Comparison of ENCODE assay signal across 17 cellular contexts in genomic region chr1:94970783-94971182, GRCh38. TPM values are rescaled to one million over a fixed set of nuclear protein-coding genes. Genes with fewer than 3 reads are reported as not detected.
DNase-seq lines count a peak whose midpoint lies in the region; ATAC-seq and TF ChIP-seq lines count a peak whose summit lies in the region.
"Had no signal": no experiment of that assay in that cellular context is flagged by ENCODE, and none has a peak within 500 bp of the region (broad histone marks: within the 10 kb centered on the region; RNA-seq: fewer than 3 reads in every experiment).

No MANE protein-coding gene starts in this region.

- H3K27me3 ChIP-seq in stomach: no peaks in the 10 kb centered on the region
- no peaks in the 10 kb centered on the region for H3K27me3 ChIP-seq in WERI-Rb-1 (ENCODE audit: insufficient read depth, low read depth, severe bottlenecking)
- H3K27me3 ChIP-seq: foreskin keratinocyte had no signal

- no peaks in the 10 kb centered on the region for H3K4me1 ChIP-seq in HEK293 (ENCODE audit: control insufficient read depth, insufficient read depth, low read length)
- peaks cover 0 to 25% (median 16%) of the 10 kb centered on the region in 4 donors for H3K4me1 ChIP-seq in stomach

- peak; percentile 42; the same call in 2 of the 3 replicates for ATAC-seq in SK-N-SH treated with all-trans-retinoic acid at 6 μM for 48 hours
- ATAC-seq: left ventricle myocardium superior; stimulated activated naive CD8-positive, alpha-beta T cell treated with anti-CD3 and anti-CD28 coated beads, Interleukin-15, amount 100 ng/mL, for 72 hours had no signal

- H3K36me3 ChIP-seq in HEK293 (ENCODE audit: control insufficient read depth in 2 of 2, insufficient read depth in 1 of 2, low read length in 2 of 2) (no peaks in the 10 kb centered on the region), stomach (no peaks in the 10 kb centered on the region), WERI-Rb-1 (no peaks in the 10 kb centered on the region)

- POLR2A ChIA-PET in HEK293 (lab: Yijun Ruan, JAX): no interaction called here

- no peak for TF ChIP-seq POLR2A in stomach (IDR thresholded peaks at IDR 0.05)

- H3K4me3 ChIP-seq in HEK293 (ENCODE audit: low read depth, low read length) (no peak overlapping the region), stomach (no peak overlapping the region), WERI-Rb-1 (ENCODE audit: low read depth, low read length) (no peak overlapping the region)
- H3K4me3 ChIP-seq: coronary artery had no signal

- intact Hi-C loops in stomach (cut with DNase I; ENCODE audit: low total_unique reads): no loop called here

- peak; percentile 51 for DNase-seq in iPS-NIHi11 (ENCODE audit: low spot score)
- no peak for DNase-seq in stomach
- DNase-seq in MV-4-11 (lab: John Stamatoyannopoulos, UW): no peak
- DNase-seq in stimulated activated CD4-positive, alpha-beta T cell treated with anti-CD3 and anti-CD28 coated beads, Interleukin-1b, Interleukin-23, amount 100 ng/mL, for 48 hours: no peak
- DNase-seq in WERI-Rb-1: no peak
- DNase-seq: activated naive CD8-positive, alpha-beta T cell treated with anti-CD3 and anti-CD28 coated beads, Interleukin-2, amount 10 ng/mL, durations not matched to agents 7 days and 5 days; Caco-2; left ventricle myocardium superior; NCI-H1092; NCI-H510A treated with DMSO at 0.1 percent for 48 hours; stimulated activated CD4-positive, alpha-beta T cell treated with anti-CD3 and anti-CD28 coated beads, Interleukin-4, amount 100 ng/mL, for 4 hours; stimulated activated naive CD8-positive, alpha-beta T cell treated with anti-CD3 and anti-CD28 coated beads, Interleukin-15, amount 100 ng/mL, for 72 hours had no signal

- no peaks in the 10 kb centered on the region for H3K9me3 ChIP-seq in HEK293 (ENCODE audit: control insufficient read depth, insufficient read depth, low read depth, low read length)
- no peaks in the 10 kb centered on the region for H3K9me3 ChIP-seq in stomach
- peaks cover 3% of the 10 kb centered on the region for H3K9me3 ChIP-seq in WERI-Rb-1 (ENCODE audit: severe bottlenecking)
- H3K9me3 ChIP-seq: Caco-2 had no signal

- CTCF ChIA-PET in HEK293 (lab: Yijun Ruan, JAX): no interaction called here

- no peak for TF ChIP-seq EP300 in stomach (IDR thresholded peaks at IDR 0.05)

- H3K27ac ChIP-seq in HEK293 (ENCODE audit: extremely low read depth, low read depth, low read length) (no peak overlapping the region), stomach (peak overlapping the region; percentile 38 to 70 (median 53)), WERI-Rb-1 (no peak overlapping the region)
- H3K27ac ChIP-seq: foreskin keratinocyte, RWPE1 had no signal

- TF ChIP-seq CTCF in HEK293 (tag by site-specific recombination; IDR thresholded peaks at IDR 0.05) (no peak), stomach (IDR thresholded peaks at IDR 0.05) (no peak), WERI-Rb-1 (IDR thresholded peaks at IDR 0.05; ENCODE audit: low read depth, low read length) (no peak)

- 78 to 91% (median 80%) methylated on average over 2 of the region's 2 CpGs for WGBS in stomach, 5 donors

TF ChIP-seq in HEK293, 187 proteins besides CTCF, POLR2A, EP300 and RAD21:
- TF ChIP-seq ZNF398 (tag by site-specific recombination; IDR thresholded peaks at IDR 0.05) (no peak), ZIC2 (tag by site-specific recombination; IDR thresholded peaks at IDR 0.05) (no peak), ZNF175 (tag by site-specific recombination; IDR thresholded peaks at IDR 0.05) (no peak), ZBTB20 (tag by site-specific recombination; IDR thresholded peaks at IDR 0.05) (0 out of 2 replicates have a peak, but pooled peaks have one; percentile 16), KLF7 (tag by site-specific recombination; IDR thresholded peaks at IDR 0.05; ENCODE audit: borderline replicate concordance) (no peak), MZF1 (tag by site-specific recombination; IDR thresholded peaks at IDR 0.05; ENCODE audit: borderline replicate concordance) (peak; percentile 79; the same call in 1 of the 2 replicates), ZSCAN4 (tag by site-specific recombination; IDR thresholded peaks at IDR 0.05) (no peak), ZNF10 (tag by site-specific recombination; IDR thresholded peaks at IDR 0.05) (no peak), ZNF843 (tag by site-specific recombination; IDR thresholded peaks at IDR 0.05) (no peak), FEZF1 (tag by site-specific recombination; IDR thresholded peaks at IDR 0.05) (no peak), ZNF335 (tag by site-specific recombination; conservative IDR thresholded peaks at IDR 0.05) (no peak)

TF ChIP-seq in SK-N-SH treated with all-trans-retinoic acid at 6 μM for 48 hours, 23 proteins besides CTCF, POLR2A, EP300 and RAD21:
- TF ChIP-seq GLIS3 (CRISPR knock-in tag; IDR thresholded peaks at IDR 0.05) (no peak), TOX (CRISPR knock-in tag; IDR thresholded peaks at IDR 0.05; ENCODE audit: borderline replicate concordance) (no peak), ISL1 (CRISPR knock-in tag; IDR thresholded peaks at IDR 0.05) (no peak), ZFP3 (CRISPR knock-in tag; IDR thresholded peaks at IDR 0.05) (peak; percentile 57; the same call in 1 of the 2 replicates)

RNA-seq across cellular contexts. Expression of gene CNN3, which starts 43.9 kb away (rescaled TPM):
- total RNA-seq in stomach: 100 to 1,000 TPM in 4 of 5 donors, 10 to 100 TPM in 1; 86.9 to 353 (median 220) TPM
- polyA plus RNA-seq in stomach: 100 to 1,000 TPM in 1 of 3 donors, 10 to 100 TPM in 2; 70.0 to 129 (median 93.0) TPM

Comparison
In these comparisons a context has a peak if more than half of its experiments do, and no peak if none do; other contexts are left out.
1. H3K27ac ChIP-seq: peak in stomach (5 of 5); none in HEK293 (single experiment) and WERI-Rb-1 (single experiment).
2. Of the 2 proteins assayed by ChIP-seq in both HEK293 and SK-N-SH treated with all-trans-retinoic acid at 6 μM for 48 hours: peak only in HEK293: none; only in SK-N-SH treated with all-trans-retinoic acid at 6 μM for 48 hours: ZFP3; in both: none; in neither: 1.